ENCODE assay signal across 2 cellular contexts in genomic region chr5:145976431-145977155, GRCh38.
TF ChIP-seq lines count a peak whose summit lies in the region.

No MANE protein-coding gene starts in this region.

TF ChIP-seq in IMR-90, 13 proteins besides CTCF, POLR2A, EP300 and RAD21:
- TF ChIP-seq, protein P1, sequence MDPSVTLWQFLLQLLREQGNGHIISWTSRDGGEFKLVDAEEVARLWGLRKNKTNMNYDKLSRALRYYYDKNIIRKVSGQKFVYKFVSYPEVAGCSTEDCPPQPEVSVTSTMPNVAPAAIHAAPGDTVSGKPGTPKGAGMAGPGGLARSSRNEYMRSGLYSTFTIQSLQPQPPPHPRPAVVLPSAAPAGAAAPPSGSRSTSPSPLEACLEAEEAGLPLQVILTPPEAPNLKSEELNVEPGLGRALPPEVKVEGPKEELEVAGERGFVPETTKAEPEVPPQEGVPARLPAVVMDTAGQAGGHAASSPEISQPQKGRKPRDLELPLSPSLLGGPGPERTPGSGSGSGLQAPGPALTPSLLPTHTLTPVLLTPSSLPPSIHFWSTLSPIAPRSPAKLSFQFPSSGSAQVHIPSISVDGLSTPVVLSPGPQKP (IDR thresholded peaks at IDR 0.05; ENCODE audit: borderline replicate concordance, low read depth, low read length), result no peak
- TF ChIP-seq NFE2L2 (IDR thresholded peaks at IDR 0.05; ENCODE audit: low read depth, low read length), result no peak
- no peak for TF ChIP-seq BHLHE40 (IDR thresholded peaks at IDR 0.05; ENCODE audit: low read depth, low read length)
- no peak for TF ChIP-seq USF2 (IDR thresholded peaks at IDR 0.05; ENCODE audit: low read depth, low read length)
TF ChIP-seq in IMR-90: peak in this region for 0.

TF ChIP-seq in endothelial cell of umbilical vein, 7 proteins besides CTCF, POLR2A, EP300 and RAD21:
- TF ChIP-seq FOS (IDR thresholded peaks at IDR 0.05; ENCODE audit: borderline replicate concordance, insufficient read depth, low read length), result peak; percentile 60
- TF ChIP-seq GATA2 (IDR thresholded peaks at IDR 0.05; ENCODE audit: insufficient read depth, insufficient read length, low read depth, low read length), result no peak
- no peak for TF ChIP-seq MYC (IDR thresholded peaks at IDR 0.05; ENCODE audit: low read depth, low read length)
- TF ChIP-seq POLR2AphosphoS5 (IDR thresholded peaks at IDR 0.05; ENCODE audit: insufficient read depth, low read depth, low read length), result peak; percentile 18
